2 cellular contexts compared by ENCODE assay signal in the genomic region with DNA sequence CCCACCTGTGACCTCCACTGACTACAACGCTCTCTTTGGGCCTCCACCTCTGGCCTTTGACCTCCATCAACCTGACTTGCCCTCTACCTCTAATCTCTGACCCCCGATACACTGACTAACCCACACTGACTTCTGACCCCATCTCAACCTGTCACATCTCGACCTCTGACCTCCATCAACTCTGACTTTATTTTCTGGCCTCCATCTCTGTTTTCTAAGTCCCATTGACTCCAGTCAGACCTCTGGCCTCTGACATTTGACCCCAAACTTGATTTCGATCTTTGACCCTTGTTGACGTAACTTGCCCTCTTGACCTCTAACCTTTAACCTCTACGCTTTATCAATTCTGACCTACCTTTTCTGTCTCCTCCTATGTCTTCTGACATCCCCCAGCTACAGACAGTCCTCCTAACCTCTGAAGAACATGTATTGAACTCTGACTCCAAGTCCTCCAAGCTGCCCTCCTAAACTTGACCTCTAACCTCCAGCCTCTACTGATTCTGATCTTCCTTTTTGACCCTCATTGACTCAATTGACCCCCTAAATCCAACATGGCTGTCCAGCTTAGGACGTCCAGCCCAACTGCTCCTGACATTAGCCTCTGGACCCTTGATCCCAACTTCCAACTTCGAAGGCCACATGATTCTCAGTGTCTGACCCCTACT.
TF ChIP-seq lines count a peak whose summit lies in the region.

No MANE protein-coding gene starts in this region.

TF ChIP-seq in GM12891, 5 proteins besides CTCF, POLR2A, EP300 and RAD21:
- peak; percentile 49 for TF ChIP-seq POLR2AphosphoS5 (IDR thresholded peaks at IDR 0.05; ENCODE audit: low read depth, low read length)
- TF ChIP-seq PAX5 (IDR thresholded peaks at IDR 0.05; ENCODE audit: insufficient read depth, low read length, severe bottlenecking), result no peak
TF ChIP-seq in GM12891: peak in this region for 1.

TF ChIP-seq in K562, 482 proteins besides CTCF, POLR2A, EP300 and RAD21 (continues in another document):
- TF ChIP-seq XRCC5 (IDR thresholded peaks at IDR 0.05; ENCODE audit: low read depth, low read length) (0 out of 2 replicates have a peak, but pooled peaks have one; percentile 43), FOXP1 (CRISPR knock-in tag; IDR thresholded peaks at IDR 0.05) (peak; percentile 82), ZBTB7A (IDR thresholded peaks at IDR 0.05; ENCODE audit: borderline replicate concordance, control insufficient read depth, low read depth, low read length) (no peak), ZSCAN29 (IDR thresholded peaks at IDR 0.05) (no peak), GABPB1 (CRISPR knock-in tag; IDR thresholded peaks at IDR 0.05) (peak; percentile 60), ZNF311 (CRISPR knock-in tag; IDR thresholded peaks at IDR 0.05) (no peak), U2AF2 (optimal IDR thresholded peaks at IDR 0.05; ENCODE audit: low read depth, low read length) (no peak), NR2F6 (CRISPR knock-in tag; IDR thresholded peaks at IDR 0.05) (peak; percentile 81; the same call in 1 of the 2 replicates), ZNF165 (CRISPR knock-in tag; IDR thresholded peaks at IDR 0.05; ENCODE audit: borderline replicate concordance) (no peak), PPARD (CRISPR knock-in tag; IDR thresholded peaks at IDR 0.05) (no peak), NEUROD1 (IDR thresholded peaks at IDR 0.05; ENCODE audit: borderline replicate concordance, low read depth, low read length, partially characterized antibody) (no peak), HMGN3 (IDR thresholded peaks at IDR 0.05; ENCODE audit: borderline replicate concordance, extremely low read depth, insufficient read length, low read depth, low read length) (no peak), NONO (IDR thresholded peaks at IDR 0.05; ENCODE audit: low read depth in 2 of 2, low read length in 1 of 2) (no peak), TGIF2 (CRISPR knock-in tag; IDR thresholded peaks at IDR 0.05) (no peak), TRIM24 (IDR thresholded peaks at IDR 0.05) (peak; percentile 65 to 81; a peak in 2 of 4 replicates), NR2C1 (IDR thresholded peaks at IDR 0.05) (peak; percentile 98), NR2C1 (tag; IDR thresholded peaks at IDR 0.05) (peak; percentile 99), ESRRA (IDR thresholded peaks at IDR 0.05; ENCODE audit: borderline replicate concordance, low read depth) (peak; percentile 73), SMARCA4 (IDR thresholded peaks at IDR 0.05) (no peak), ELF1 (tag; IDR thresholded peaks at IDR 0.05) (no peak), ZNF174 (CRISPR knock-in tag; IDR thresholded peaks at IDR 0.05) (no peak), SREBF1 (IDR thresholded peaks at IDR 0.05; ENCODE audit: borderline replicate concordance, low read depth, low read length) (no peak), SMARCA5 (IDR thresholded peaks at IDR 0.05) (no peak), FOXA3 (CRISPR knock-in tag; conservative IDR thresholded peaks at IDR 0.05 in 1 of 2, IDR thresholded peaks at IDR 0.05 in 1 of 2) (peak in 1 of 2 experiments; percentile 97; a peak in 2 of 4 replicates), ZNF140 (CRISPR knock-in tag; IDR thresholded peaks at IDR 0.05) (no peak), KDM1A (IDR thresholded peaks at IDR 0.05) (peak; percentile 82 to 91; a peak in 3 of 4 replicates), POLR2AphosphoS5 (IDR thresholded peaks at IDR 0.05; ENCODE audit: control insufficient read depth, insufficient read depth, low read depth, low read length) (no peak), XRCC3 (IDR thresholded peaks at IDR 0.05) (no peak), TFAM (CRISPR knock-in tag; conservative IDR thresholded peaks at IDR 0.05) (no peak), SP1 (CRISPR knock-in tag; IDR thresholded peaks at IDR 0.05) (peak; percentile 40; the same call in 1 of the 2 replicates), MTA2 (IDR thresholded peaks at IDR 0.05; ENCODE audit: low read depth) (peak; percentile 53; the same call in 1 of the 2 replicates), U2AF1 (optimal IDR thresholded peaks at IDR 0.05; ENCODE audit: low read depth, low read length) (no peak), ZC3H4 (CRISPR knock-in tag; IDR thresholded peaks at IDR 0.05; ENCODE audit: borderline replicate concordance) (no peak), ZNF143 (CRISPR knock-in tag; IDR thresholded peaks at IDR 0.05) (0 out of 2 replicates have a peak, but pooled peaks have one; percentile 34)
- TF ChIP-seq, protein P1, sequence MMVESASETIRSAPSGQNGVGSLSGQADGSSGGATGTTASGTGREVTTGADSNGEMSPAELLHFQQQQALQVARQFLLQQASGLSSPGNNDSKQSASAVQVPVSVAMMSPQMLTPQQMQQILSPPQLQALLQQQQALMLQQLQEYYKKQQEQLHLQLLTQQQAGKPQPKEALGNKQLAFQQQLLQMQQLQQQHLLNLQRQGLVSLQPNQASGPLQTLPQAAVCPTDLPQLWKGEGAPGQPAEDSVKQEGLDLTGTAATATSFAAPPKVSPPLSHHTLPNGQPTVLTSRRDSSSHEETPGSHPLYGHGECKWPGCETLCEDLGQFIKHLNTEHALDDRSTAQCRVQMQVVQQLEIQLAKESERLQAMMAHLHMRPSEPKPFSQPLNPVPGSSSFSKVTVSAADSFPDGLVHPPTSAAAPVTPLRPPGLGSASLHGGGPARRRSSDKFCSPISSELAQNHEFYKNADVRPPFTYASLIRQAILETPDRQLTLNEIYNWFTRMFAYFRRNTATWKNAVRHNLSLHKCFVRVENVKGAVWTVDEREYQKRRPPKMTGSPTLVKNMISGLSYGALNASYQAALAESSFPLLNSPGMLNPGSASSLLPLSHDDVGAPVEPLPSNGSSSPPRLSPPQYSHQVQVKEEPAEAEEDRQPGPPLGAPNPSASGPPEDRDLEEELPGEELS (CRISPR knock-in tag; IDR thresholded peaks at IDR 0.05; ENCODE audit: borderline replicate concordance), result peak; percentile 86; the same call in 1 of the 2 replicates
- TF ChIP-seq, protein P2, sequence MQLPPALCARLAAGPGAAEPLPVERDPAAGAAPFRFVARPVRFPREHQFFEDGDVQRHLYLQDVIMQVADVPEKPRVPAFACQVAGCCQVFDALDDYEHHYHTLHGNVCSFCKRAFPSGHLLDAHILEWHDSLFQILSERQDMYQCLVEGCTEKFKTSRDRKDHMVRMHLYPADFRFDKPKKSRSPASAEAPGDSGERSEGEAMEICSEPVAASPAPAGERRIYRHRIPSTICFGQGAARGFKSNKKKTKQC (CRISPR knock-in tag; IDR thresholded peaks at IDR 0.05), result no peak
- TF ChIP-seq, protein P3, sequence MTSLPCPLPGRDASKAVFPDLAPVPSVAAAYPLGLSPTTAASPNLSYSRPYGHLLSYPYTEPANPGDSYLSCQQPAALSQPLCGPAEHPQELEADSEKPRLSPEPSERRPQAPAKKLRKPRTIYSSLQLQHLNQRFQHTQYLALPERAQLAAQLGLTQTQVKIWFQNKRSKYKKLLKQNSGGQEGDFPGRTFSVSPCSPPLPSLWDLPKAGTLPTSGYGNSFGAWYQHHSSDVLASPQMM (CRISPR knock-in tag; IDR thresholded peaks at IDR 0.05), result no peak
- TF ChIP-seq, protein P4, sequence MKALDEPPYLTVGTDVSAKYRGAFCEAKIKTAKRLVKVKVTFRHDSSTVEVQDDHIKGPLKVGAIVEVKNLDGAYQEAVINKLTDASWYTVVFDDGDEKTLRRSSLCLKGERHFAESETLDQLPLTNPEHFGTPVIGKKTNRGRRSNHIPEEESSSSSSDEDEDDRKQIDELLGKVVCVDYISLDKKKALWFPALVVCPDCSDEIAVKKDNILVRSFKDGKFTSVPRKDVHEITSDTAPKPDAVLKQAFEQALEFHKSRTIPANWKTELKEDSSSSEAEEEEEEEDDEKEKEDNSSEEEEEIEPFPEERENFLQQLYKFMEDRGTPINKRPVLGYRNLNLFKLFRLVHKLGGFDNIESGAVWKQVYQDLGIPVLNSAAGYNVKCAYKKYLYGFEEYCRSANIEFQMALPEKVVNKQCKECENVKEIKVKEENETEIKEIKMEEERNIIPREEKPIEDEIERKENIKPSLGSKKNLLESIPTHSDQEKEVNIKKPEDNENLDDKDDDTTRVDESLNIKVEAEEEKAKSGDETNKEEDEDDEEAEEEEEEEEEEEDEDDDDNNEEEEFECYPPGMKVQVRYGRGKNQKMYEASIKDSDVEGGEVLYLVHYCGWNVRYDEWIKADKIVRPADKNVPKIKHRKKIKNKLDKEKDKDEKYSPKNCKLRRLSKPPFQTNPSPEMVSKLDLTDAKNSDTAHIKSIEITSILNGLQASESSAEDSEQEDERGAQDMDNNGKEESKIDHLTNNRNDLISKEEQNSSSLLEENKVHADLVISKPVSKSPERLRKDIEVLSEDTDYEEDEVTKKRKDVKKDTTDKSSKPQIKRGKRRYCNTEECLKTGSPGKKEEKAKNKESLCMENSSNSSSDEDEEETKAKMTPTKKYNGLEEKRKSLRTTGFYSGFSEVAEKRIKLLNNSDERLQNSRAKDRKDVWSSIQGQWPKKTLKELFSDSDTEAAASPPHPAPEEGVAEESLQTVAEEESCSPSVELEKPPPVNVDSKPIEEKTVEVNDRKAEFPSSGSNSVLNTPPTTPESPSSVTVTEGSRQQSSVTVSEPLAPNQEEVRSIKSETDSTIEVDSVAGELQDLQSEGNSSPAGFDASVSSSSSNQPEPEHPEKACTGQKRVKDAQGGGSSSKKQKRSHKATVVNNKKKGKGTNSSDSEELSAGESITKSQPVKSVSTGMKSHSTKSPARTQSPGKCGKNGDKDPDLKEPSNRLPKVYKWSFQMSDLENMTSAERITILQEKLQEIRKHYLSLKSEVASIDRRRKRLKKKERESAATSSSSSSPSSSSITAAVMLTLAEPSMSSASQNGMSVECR (CRISPR knock-in tag; IDR thresholded peaks at IDR 0.05), result peak; percentile 40; the same call in 1 of the 2 replicates
- TF ChIP-seq, protein P5, sequence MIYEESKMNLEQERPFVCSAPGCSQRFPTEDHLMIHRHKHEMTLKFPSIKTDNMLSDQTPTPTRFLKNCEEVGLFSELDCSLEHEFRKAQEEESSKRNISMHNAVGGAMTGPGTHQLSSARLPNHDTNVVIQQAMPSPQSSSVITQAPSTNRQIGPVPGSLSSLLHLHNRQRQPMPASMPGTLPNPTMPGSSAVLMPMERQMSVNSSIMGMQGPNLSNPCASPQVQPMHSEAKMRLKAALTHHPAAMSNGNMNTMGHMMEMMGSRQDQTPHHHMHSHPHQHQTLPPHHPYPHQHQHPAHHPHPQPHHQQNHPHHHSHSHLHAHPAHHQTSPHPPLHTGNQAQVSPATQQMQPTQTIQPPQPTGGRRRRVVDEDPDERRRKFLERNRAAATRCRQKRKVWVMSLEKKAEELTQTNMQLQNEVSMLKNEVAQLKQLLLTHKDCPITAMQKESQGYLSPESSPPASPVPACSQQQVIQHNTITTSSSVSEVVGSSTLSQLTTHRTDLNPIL (CRISPR knock-in tag; IDR thresholded peaks at IDR 0.05), result no peak
- TF ChIP-seq, protein P6, sequence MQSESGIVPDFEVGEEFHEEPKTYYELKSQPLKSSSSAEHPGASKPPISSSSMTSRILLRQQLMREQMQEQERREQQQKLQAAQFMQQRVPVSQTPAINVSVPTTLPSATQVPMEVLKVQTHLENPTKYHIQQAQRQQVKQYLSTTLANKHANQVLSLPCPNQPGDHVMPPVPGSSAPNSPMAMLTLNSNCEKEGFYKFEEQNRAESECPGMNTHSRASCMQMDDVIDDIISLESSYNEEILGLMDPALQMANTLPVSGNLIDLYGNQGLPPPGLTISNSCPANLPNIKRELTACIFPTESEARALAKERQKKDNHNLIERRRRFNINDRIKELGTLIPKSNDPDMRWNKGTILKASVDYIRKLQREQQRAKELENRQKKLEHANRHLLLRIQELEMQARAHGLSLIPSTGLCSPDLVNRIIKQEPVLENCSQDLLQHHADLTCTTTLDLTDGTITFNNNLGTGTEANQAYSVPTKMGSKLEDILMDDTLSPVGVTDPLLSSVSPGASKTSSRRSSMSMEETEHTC (IDR thresholded peaks at IDR 0.05), result no peak
- TF ChIP-seq, protein P7, sequence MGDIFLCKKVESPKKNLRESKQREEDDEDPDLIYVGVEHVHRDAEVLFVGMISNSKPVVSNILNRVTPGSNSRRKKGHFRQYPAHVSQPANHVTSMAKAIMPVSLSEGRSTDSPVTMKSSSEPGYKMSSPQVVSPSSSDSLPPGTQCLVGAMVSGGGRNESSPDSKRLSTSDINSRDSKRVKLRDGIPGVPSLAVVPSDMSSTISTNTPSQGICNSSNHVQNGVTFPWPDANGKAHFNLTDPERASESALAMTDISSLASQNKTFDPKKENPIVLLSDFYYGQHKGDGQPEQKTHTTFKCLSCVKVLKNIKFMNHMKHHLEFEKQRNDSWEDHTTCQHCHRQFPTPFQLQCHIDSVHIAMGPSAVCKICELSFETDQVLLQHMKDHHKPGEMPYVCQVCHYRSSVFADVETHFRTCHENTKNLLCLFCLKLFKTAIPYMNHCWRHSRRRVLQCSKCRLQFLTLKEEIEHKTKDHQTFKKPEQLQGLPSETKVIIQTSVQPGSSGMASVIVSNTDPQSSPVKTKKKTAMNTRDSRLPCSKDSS (IDR thresholded peaks at IDR 0.05; ENCODE audit: low read depth, partially characterized antibody), result no peak
- TF ChIP-seq, protein P8, sequence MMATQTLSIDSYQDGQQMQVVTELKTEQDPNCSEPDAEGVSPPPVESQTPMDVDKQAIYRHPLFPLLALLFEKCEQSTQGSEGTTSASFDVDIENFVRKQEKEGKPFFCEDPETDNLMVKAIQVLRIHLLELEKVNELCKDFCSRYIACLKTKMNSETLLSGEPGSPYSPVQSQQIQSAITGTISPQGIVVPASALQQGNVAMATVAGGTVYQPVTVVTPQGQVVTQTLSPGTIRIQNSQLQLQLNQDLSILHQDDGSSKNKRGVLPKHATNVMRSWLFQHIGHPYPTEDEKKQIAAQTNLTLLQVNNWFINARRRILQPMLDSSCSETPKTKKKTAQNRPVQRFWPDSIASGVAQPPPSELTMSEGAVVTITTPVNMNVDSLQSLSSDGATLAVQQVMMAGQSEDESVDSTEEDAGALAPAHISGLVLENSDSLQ (IDR thresholded peaks at IDR 0.05), result 0 out of 2 replicates have a peak, but pooled peaks have one; percentile 12
- TF ChIP-seq, protein P9, sequence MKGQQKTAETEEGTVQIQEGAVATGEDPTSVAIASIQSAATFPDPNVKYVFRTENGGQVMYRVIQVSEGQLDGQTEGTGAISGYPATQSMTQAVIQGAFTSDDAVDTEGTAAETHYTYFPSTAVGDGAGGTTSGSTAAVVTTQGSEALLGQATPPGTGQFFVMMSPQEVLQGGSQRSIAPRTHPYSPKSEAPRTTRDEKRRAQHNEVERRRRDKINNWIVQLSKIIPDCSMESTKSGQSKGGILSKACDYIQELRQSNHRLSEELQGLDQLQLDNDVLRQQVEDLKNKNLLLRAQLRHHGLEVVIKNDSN (CRISPR knock-in tag; IDR thresholded peaks at IDR 0.05), result 0 out of 2 replicates have a peak, but pooled peaks have one; percentile 6
- TF ChIP-seq, protein P10, sequence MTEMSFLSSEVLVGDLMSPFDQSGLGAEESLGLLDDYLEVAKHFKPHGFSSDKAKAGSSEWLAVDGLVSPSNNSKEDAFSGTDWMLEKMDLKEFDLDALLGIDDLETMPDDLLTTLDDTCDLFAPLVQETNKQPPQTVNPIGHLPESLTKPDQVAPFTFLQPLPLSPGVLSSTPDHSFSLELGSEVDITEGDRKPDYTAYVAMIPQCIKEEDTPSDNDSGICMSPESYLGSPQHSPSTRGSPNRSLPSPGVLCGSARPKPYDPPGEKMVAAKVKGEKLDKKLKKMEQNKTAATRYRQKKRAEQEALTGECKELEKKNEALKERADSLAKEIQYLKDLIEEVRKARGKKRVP (CRISPR knock-in tag; IDR thresholded peaks at IDR 0.05), result no peak
- TF ChIP-seq, protein P11, sequence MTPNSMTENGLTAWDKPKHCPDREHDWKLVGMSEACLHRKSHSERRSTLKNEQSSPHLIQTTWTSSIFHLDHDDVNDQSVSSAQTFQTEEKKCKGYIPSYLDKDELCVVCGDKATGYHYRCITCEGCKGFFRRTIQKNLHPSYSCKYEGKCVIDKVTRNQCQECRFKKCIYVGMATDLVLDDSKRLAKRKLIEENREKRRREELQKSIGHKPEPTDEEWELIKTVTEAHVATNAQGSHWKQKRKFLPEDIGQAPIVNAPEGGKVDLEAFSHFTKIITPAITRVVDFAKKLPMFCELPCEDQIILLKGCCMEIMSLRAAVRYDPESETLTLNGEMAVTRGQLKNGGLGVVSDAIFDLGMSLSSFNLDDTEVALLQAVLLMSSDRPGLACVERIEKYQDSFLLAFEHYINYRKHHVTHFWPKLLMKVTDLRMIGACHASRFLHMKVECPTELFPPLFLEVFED (CRISPR knock-in tag; conservative IDR thresholded peaks at IDR 0.05), result 0 out of 2 replicates have a peak, but pooled peaks have one; percentile 52
